Comparison of ENCODE assay signal across 15 cellular contexts in the genomic region with DNA sequence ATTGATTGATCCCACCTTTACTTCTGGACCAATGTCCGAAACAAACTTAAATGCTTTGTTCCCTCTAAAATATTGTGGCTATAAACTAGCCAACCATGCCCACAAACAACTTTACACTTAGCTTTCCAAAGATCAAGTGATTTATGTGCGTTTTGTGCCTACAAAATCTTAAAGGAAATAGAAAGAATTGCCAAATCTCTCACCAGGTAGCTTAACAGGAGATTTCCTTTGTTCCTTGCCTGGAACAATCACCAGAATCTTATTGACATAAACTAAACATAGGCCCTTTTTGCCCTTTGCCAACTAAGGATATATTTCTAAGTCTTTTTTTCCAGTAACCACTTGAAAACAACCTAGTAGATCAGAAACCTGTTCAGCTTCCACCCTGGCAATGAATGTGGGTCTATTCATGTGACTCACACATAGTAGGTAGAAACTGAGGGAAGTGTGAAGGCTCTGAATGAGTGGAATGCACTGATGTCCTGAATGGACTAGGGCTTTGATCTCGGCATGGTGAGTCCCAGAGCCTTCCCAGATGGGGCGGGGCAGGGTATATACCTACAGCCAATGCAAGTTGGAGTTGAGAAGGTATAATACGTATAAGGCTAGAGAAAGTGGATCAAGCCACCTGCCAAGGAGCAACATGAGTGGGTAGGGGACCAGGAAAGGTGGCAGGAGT.
DNase-seq lines count a peak whose midpoint lies in the region; ATAC-seq, FAIRE-seq and TF ChIP-seq lines count a peak whose summit lies in the region.
"Had no signal": no experiment of that assay in that cellular context is flagged by ENCODE, and none has a peak within 500 bp of the region (broad histone marks: within the 10 kb centered on the region; RNA-seq: fewer than 3 reads in every experiment).

No MANE protein-coding gene starts in this region.

- no peaks in the 10 kb centered on the region for H3K9me3 ChIP-seq in mucosa of stomach (ENCODE audit: control insufficient read depth, low read length)
- no peaks in the 10 kb centered on the region for H3K9me3 ChIP-seq in GM23248 (ENCODE audit: low read depth)
- H3K9me3 ChIP-seq: BE2C had no signal

- no peaks in the 10 kb centered on the region for H3K79me2 ChIP-seq in GM23248 (ENCODE audit: insufficient read depth)

- no peaks in the 10 kb centered on the region for H3K36me3 ChIP-seq in bronchial epithelial cell (ENCODE audit: control insufficient read depth, insufficient read depth, low read length)
- no peaks in the 10 kb centered on the region for H3K36me3 ChIP-seq in mucosa of stomach (ENCODE audit: control insufficient read depth, insufficient read depth, low read length)
- no peaks in the 10 kb centered on the region for H3K36me3 ChIP-seq in GM23248 (ENCODE audit: low read depth)
- H3K36me3 ChIP-seq: BE2C had no signal

- no peak for ATAC-seq in HG03565 (IDR thresholded peaks at IDR 0.05; ENCODE audit: unreplicated experiment)
- ATAC-seq: GM23338, SK-N-SH treated with all-trans-retinoic acid at 6 μM for 48 hours had no signal

- 80 to 86% methylated on average over 5 of the region's 5 CpGs for WGBS in GM23248 (ENCODE audit: low coverage in 1 of 2, low lambda C conversion rate in 2 of 2, missing lambda C conversion rate in 2 of 2), 2 experiments

- no peaks in the 10 kb centered on the region for H3K9me2 ChIP-seq in GM23248 (ENCODE audit: insufficient read depth)

- H3K4me3 ChIP-seq in bronchial epithelial cell (ENCODE audit: low read depth, low read length): no peak overlapping the region
- H3K4me3 ChIP-seq in mucosa of stomach (ENCODE audit: low read length): no peak overlapping the region
- no peak overlapping the region for H3K4me3 ChIP-seq in GM23248
- H3K4me3 ChIP-seq: coronary artery, GM23338 had no signal

- no peak overlapping the region for H3K4me2 ChIP-seq in GM23248 (ENCODE audit: unreplicated experiment)
- H3K4me2 ChIP-seq: GM23338 had no signal

- H3K9ac ChIP-seq in mucosa of stomach (ENCODE audit: low read length) (peak overlapping the region; percentile 6), GM23248 (no peak overlapping the region)

- DNase-seq in stimulated activated CD4-positive, alpha-beta T cell treated with anti-CD3 and anti-CD28 coated beads, Interleukin-4, amount 100 ng/mL, for 24 hours: peak; percentile 18
- DNase-seq in stimulated activated CD4-positive, alpha-beta T cell treated with anti-CD3 and anti-CD28 coated beads, Interleukin-4, amount 100 ng/mL, for 1 hour: no peak
- DNase-seq in bronchial epithelial cell (ENCODE audit: low read depth) (peak; percentile 76), GM23248 (no peak), NCI-H128 (lab: John Stamatoyannopoulos, UW; ENCODE audit: unreplicated experiment) (no peak)
- DNase-seq in central memory CD4-positive, alpha-beta T cell: no peak
- DNase-seq: amniotic stem cell, BE2C, NCI-H1048, occipital lobe had no signal

- no peak overlapping the region for H3K27ac ChIP-seq in GM23248
- H3K27ac ChIP-seq: coronary artery had no signal

- H2AFZ ChIP-seq in GM23248: no peak overlapping the region
- H2AFZ ChIP-seq: GM23338 had no signal

- H3K27me3 ChIP-seq in bronchial epithelial cell (ENCODE audit: control insufficient read depth, insufficient read depth, low read length) (no peaks in the 10 kb centered on the region), mucosa of stomach (ENCODE audit: control insufficient read depth, insufficient read depth, low read length) (no peaks in the 10 kb centered on the region), GM23248 (replicated peaks; ENCODE audit: insufficient read depth) (no peaks in the 10 kb centered on the region)
- H3K27me3 ChIP-seq: BE2C had no signal

- H4K20me1 ChIP-seq in GM23248 (ENCODE audit: insufficient read depth): no peaks in the 10 kb centered on the region

- no peak for TF ChIP-seq CTCF in bronchial epithelial cell (IDR thresholded peaks at IDR 0.05; ENCODE audit: insufficient read depth, low read length, severe bottlenecking)

- H3F3A ChIP-seq in GM23248 (ENCODE audit: insufficient read depth): peaks cover 17% of the 10 kb centered on the region

- in situ Hi-C loops in GM23248 (cut with MboI): no loop called here

- H3K4me1 ChIP-seq in mucosa of stomach (ENCODE audit: control insufficient read depth, insufficient read depth, low read length): peaks cover 79% of the 10 kb centered on the region
- H3K4me1 ChIP-seq in GM23248 (ENCODE audit: insufficient read depth): peaks cover 7% of the 10 kb centered on the region

- FAIRE-seq in bronchial epithelial cell (lab: Jason Lieb, UNC): no peak

Comparison
In these comparisons a context has a peak if more than half of its experiments do, and no peak if none do; other contexts are left out.
1. DNase-seq: peak in stimulated activated CD4-positive, alpha-beta T cell treated with anti-CD3 and anti-CD28 coated beads, Interleukin-4, amount 100 ng/mL, for 24 hours (single experiment) and bronchial epithelial cell (single experiment); none in stimulated activated CD4-positive, alpha-beta T cell treated with anti-CD3 and anti-CD28 coated beads, Interleukin-4, amount 100 ng/mL, for 1 hour (single experiment), central memory CD4-positive, alpha-beta T cell (single experiment), GM23248 (single experiment) and NCI-H128 (single experiment).